ENCODE assay signal across 31 cellular contexts in the genomic region with DNA sequence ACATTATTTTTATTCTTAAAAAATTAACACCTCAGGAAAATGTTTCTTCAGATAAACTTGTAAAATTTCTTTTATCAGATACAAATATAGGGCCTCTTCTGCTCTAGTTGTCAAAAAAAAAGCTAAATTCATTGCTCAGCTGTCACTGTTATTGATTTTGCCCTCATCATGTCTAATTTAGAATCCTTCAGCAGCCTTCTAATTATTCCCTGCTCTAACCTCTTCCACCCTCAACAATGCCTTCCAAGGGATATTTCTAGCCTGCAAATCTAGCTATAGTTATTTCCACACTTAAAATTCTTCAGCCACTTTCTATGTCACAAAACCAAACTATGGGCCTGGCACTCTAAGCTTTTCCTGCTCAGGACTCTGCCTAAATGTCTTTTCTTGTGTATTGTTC.
"Had no signal": no experiment of that assay in that cellular context is flagged by ENCODE, and none has a peak within 500 bp of the region (broad histone marks: within the 10 kb centered on the region; RNA-seq: fewer than 3 reads in every experiment).

No MANE protein-coding gene starts in this region.

- H3K4me1 ChIP-seq: Peyer's patch, SJSA1 had no signal

- DNase-seq: activated CD4-positive, alpha-beta memory T cell treated with anti-CD3 and anti-CD28 coated beads for 36 hours; activated CD4-positive, alpha-beta T cell treated with anti-CD3 and anti-CD28 coated beads for 4 hours; activated CD4-positive, alpha-beta T cell treated with anti-CD3 and anti-CD28 coated beads, Interleukin-2, amount 50 U/mL, for 1 hour; activated CD8-positive, alpha-beta memory T cell treated with anti-CD3 and anti-CD28 coated beads, Interleukin-2, amount 50 U/mL, for 4 hours; activated gamma-delta T cell treated with Interleukin-2 at 50 U/mL for 16 hours; activated naive CD4-positive, alpha-beta T cell treated with anti-CD3 and anti-CD28 coated beads, Interleukin-2, amount 10 ng/mL, durations not matched to agents 7 days and 5 days; activated naive CD8-positive, alpha-beta T cell treated with anti-CD3 and anti-CD28 coated beads, Interleukin-2, amount 50 U/mL, for 24 hours; activated T-cell treated with anti-CD3 and anti-CD28 coated beads for 4 hours; activated T-cell treated with anti-CD3 and anti-CD28 coated beads, Interleukin-2, amount 50 U/mL, for 4 hours; anterior cingulate cortex; MM.1S; MV-4-11; NCI-H1092; NCI-H1417 treated with DMSO at 0.1 percent for 48 hours; NCI-H1694 treated with DMSO at 0.1 percent for 48 hours; NCI-H2029; NCI-H2171 treated with DMSO at 0.1 percent for 48 hours; NCI-H2227 treated with DMSO at 0.1 percent for 48 hours; NCI-H524; NCI-H69; NCI-H82; NK-92 treated with Interleukin-12 subunit alpha and Interleukin-12 subunit beta, amount 100 ng/mL, for 24 hours; PC-3; Peyer's patch; RPMI8226; SHP77 treated with DMSO at 0.1 percent for 48 hours; SK-N-SH had no signal

- ATAC-seq: activated CD4-positive, CD25-positive, alpha-beta regulatory T cell treated with anti-CD3 and anti-CD28 coated beads, Interleukin-2, amount 50 U/mL, for 24 hours; activated naive CD8-positive, alpha-beta T cell treated with anti-CD3 and anti-CD28 coated beads, Interleukin-2, amount 50 U/mL, for 24 hours; activated T-cell treated with anti-CD3 and anti-CD28 coated beads, Interleukin-2, amount 50 U/mL, for 4 hours; PC-3; WTC11 had no signal

- H3K27me3 ChIP-seq: Peyer's patch, SJSA1 had no signal

- H3K9ac ChIP-seq: KMS-11, SK-N-SH had no signal

- H3K27ac ChIP-seq: KMS-11, Peyer's patch, SJSA1 had no signal

- H3K9me3 ChIP-seq: Peyer's patch, SJSA1, SK-N-SH had no signal

- H3K4me2 ChIP-seq: KMS-11, SK-N-SH had no signal

- H3K36me3 ChIP-seq: Peyer's patch, SJSA1 had no signal

- H3K4me3 ChIP-seq: Peyer's patch, SJSA1 had no signal
